Comparison of ENCODE assay signal across 33 cellular contexts in the genomic region with DNA sequence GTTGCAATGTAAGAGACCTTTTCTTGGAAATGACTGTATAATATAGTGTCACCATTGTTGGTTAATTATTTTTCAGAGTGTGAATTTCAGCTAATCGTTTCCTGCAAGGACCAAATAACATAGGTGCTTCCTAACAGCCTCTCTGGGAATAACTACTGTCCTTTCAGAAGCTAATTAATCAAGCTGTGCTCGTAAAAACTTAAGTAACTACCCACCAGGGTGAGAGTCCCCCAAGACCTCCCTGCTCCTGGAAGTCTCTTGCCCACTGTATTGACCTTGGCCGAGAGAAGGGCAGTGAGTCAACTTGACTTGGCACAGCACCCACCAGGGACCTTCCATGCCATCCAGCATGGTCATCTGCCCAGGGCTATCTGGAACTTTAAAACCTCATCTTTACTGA.
"Had no signal": no experiment of that assay in that cellular context is flagged by ENCODE, and none has a peak within 500 bp of the region (broad histone marks: within the 10 kb centered on the region; RNA-seq: fewer than 3 reads in every experiment).

No MANE protein-coding gene starts in this region.

- H3K36me3 ChIP-seq: ascending aorta, breast epithelium, cardiac muscle cell, colonic mucosa, WERI-Rb-1 had no signal

- H3K27ac ChIP-seq: ascending aorta, breast epithelium, cardiac muscle cell, colonic mucosa, WERI-Rb-1 had no signal

- DNase-seq: activated CD4-positive, alpha-beta memory T cell treated with anti-CD3 and anti-CD28 coated beads for 36 hours; activated CD4-positive, alpha-beta T cell treated with anti-CD3 and anti-CD28 coated beads for 36 hours; activated CD4-positive, alpha-beta T cell treated with anti-CD3 and anti-CD28 coated beads, Interleukin-2, amount 10 ng/mL, durations not matched to agents 24 days and 14 days; activated CD4-positive, CD25-positive, alpha-beta regulatory T cell; activated CD4-positive, CD25-positive, alpha-beta regulatory T cell treated with anti-CD3 and anti-CD28 coated beads, Interleukin-2, amount 50 U/mL, for 72 hours; activated CD8-positive, alpha-beta memory T cell treated with anti-CD3 and anti-CD28 coated beads, Interleukin-2, amount 10 ng/mL, durations not matched to agents 7 days and 5 days; activated CD8-positive, alpha-beta memory T cell treated with anti-CD3 and anti-CD28 coated beads, Interleukin-2, amount 50 U/mL, for 4 hours; activated CD8-positive, alpha-beta T cell treated with anti-CD3 and anti-CD28 coated beads, Interleukin-2, amount 10 ng/mL, durations not matched to agents 7 days and 5 days; activated effector memory CD4-positive, alpha-beta T cell treated with anti-CD3 and anti-CD28 coated beads, Interleukin-2, amount 50 U/mL, for 16 hours; activated naive CD4-positive, alpha-beta T cell treated with anti-CD3 and anti-CD28 coated beads for 36 hours; activated naive CD8-positive, alpha-beta T cell treated with anti-CD3 and anti-CD28 coated beads for 36 hours; activated naive CD8-positive, alpha-beta T cell treated with anti-CD3 and anti-CD28 coated beads, Interleukin-2, amount 50 U/mL, for 24 hours; activated T-cell treated with anti-CD3 and anti-CD28 coated beads, Interleukin-2, amount 50 U/mL, for 1 hour; activated T-cell treated with anti-CD3 and anti-CD28 coated beads, Interleukin-2, amount 50 U/mL, for 48 hours; central memory CD4-positive, alpha-beta T cell; cerebellar nuclear complex; colonic mucosa; effector CD8-positive, alpha-beta T cell; foreskin fibroblast; head of caudate nucleus; T-helper 17 cell; T1000; WERI-Rb-1 had no signal

- H3K27me3 Mint-ChIP-seq: activated CD4-positive, alpha-beta T cell treated with anti-CD3 and anti-CD28 coated beads, Interleukin-2, amount 10 ng/mL, durations not matched to agents 24 days and 14 days; T-helper 17 cell had no signal

- H3K9me3 Mint-ChIP-seq: activated CD4-positive, alpha-beta T cell treated with anti-CD3 and anti-CD28 coated beads, Interleukin-2, amount 10 ng/mL, durations not matched to agents 24 days and 14 days had no signal

- ATAC-seq: activated CD4-positive, alpha-beta T cell treated with anti-CD3 and anti-CD28 coated beads for 36 hours; activated CD8-positive, alpha-beta memory T cell treated with anti-CD3 and anti-CD28 coated beads, Interleukin-2, amount 10 ng/mL, durations not matched to agents 7 days and 5 days; activated CD8-positive, alpha-beta T cell treated with anti-CD3 and anti-CD28 coated beads, Interleukin-2, amount 10 ng/mL, durations not matched to agents 7 days and 5 days; activated naive CD8-positive, alpha-beta T cell treated with anti-CD3 and anti-CD28 coated beads, Interleukin-2, amount 50 U/mL, for 24 hours; esophagus mucosa; T-helper 17 cell had no signal

- H3K27me3 ChIP-seq: ascending aorta, breast epithelium, cardiac muscle cell, colonic mucosa had no signal

- H3K4me3 ChIP-seq: ascending aorta, breast epithelium, cardiac muscle cell, colonic mucosa had no signal

- H3K9me3 ChIP-seq: colonic mucosa had no signal

- H3K36me3 Mint-ChIP-seq: activated CD4-positive, alpha-beta memory T cell treated with anti-CD3 and anti-CD28 coated beads for 36 hours; activated CD8-positive, alpha-beta memory T cell treated with anti-CD3 and anti-CD28 coated beads, Interleukin-2, amount 10 ng/mL, durations not matched to agents 7 days and 5 days; activated naive CD4-positive, alpha-beta T cell treated with anti-CD3 and anti-CD28 coated beads, Interleukin-2, amount 50 U/mL, for 24 hours; brain had no signal

- H3K4me1 Mint-ChIP-seq: activated CD4-positive, alpha-beta T cell treated with anti-CD3 and anti-CD28 coated beads for 36 hours; activated CD4-positive, alpha-beta T cell treated with anti-CD3 and anti-CD28 coated beads, Interleukin-2, amount 10 ng/mL, durations not matched to agents 24 days and 14 days; activated CD8-positive, alpha-beta memory T cell treated with anti-CD3 and anti-CD28 coated beads, Interleukin-2, amount 10 ng/mL, durations not matched to agents 7 days and 5 days; activated naive CD4-positive, alpha-beta T cell treated with anti-CD3 and anti-CD28 coated beads, Interleukin-2, amount 50 U/mL, for 24 hours; activated naive CD8-positive, alpha-beta T cell treated with anti-CD3 and anti-CD28 coated beads for 36 hours; activated naive CD8-positive, alpha-beta T cell treated with anti-CD3 and anti-CD28 coated beads, Interleukin-2, amount 50 U/mL, for 24 hours; brain; T-helper 17 cell had no signal

- H3K4me1 ChIP-seq: ascending aorta, breast epithelium, colonic mucosa had no signal

- H3K4me3 Mint-ChIP-seq: activated CD4-positive, alpha-beta memory T cell treated with anti-CD3 and anti-CD28 coated beads for 36 hours; activated CD4-positive, alpha-beta T cell treated with anti-CD3 and anti-CD28 coated beads for 36 hours; activated CD4-positive, alpha-beta T cell treated with anti-CD3 and anti-CD28 coated beads, Interleukin-2, amount 10 ng/mL, durations not matched to agents 24 days and 14 days; activated CD8-positive, alpha-beta memory T cell treated with anti-CD3 and anti-CD28 coated beads, Interleukin-2, amount 10 ng/mL, durations not matched to agents 7 days and 5 days; activated CD8-positive, alpha-beta T cell treated with anti-CD3 and anti-CD28 coated beads, Interleukin-2, amount 10 ng/mL, durations not matched to agents 7 days and 5 days; activated naive CD4-positive, alpha-beta T cell treated with anti-CD3 and anti-CD28 coated beads for 36 hours; activated naive CD4-positive, alpha-beta T cell treated with anti-CD3 and anti-CD28 coated beads, Interleukin-2, amount 50 U/mL, for 24 hours; activated naive CD8-positive, alpha-beta T cell treated with anti-CD3 and anti-CD28 coated beads for 36 hours; activated naive CD8-positive, alpha-beta T cell treated with anti-CD3 and anti-CD28 coated beads, Interleukin-2, amount 50 U/mL, for 24 hours; activated T-helper 1 cell treated with anti-CD3 and anti-CD28 coated beads, Interleukin-12 subunit alpha, Interleukin-12 subunit beta, Interleukin-2, Interleukin-4 antibody, amounts not matched to agents 30 ng/mL and 10 ng/mL and 1 ng/mL, durations not matched to agents 14 hours and 24 hours and 36 hours; brain; T-helper 17 cell; T-helper 2 cell treated with Interferon-gamma antibody and Interleukin-4, amounts not matched to agents 5 μg/mL and 100 μg/mL, for 36 hours had no signal

- FAIRE-seq: frontal cortex had no signal

- H3K27ac Mint-ChIP-seq: activated CD4-positive, alpha-beta memory T cell treated with anti-CD3 and anti-CD28 coated beads for 36 hours; activated CD4-positive, alpha-beta T cell treated with anti-CD3 and anti-CD28 coated beads for 36 hours; activated CD4-positive, alpha-beta T cell treated with anti-CD3 and anti-CD28 coated beads, Interleukin-2, amount 10 ng/mL, durations not matched to agents 24 days and 14 days; activated CD8-positive, alpha-beta memory T cell treated with anti-CD3 and anti-CD28 coated beads, Interleukin-2, amount 10 ng/mL, durations not matched to agents 7 days and 5 days; activated CD8-positive, alpha-beta T cell treated with anti-CD3 and anti-CD28 coated beads, Interleukin-2, amount 10 ng/mL, durations not matched to agents 7 days and 5 days; activated naive CD4-positive, alpha-beta T cell treated with anti-CD3 and anti-CD28 coated beads for 36 hours; activated naive CD4-positive, alpha-beta T cell treated with anti-CD3 and anti-CD28 coated beads, Interleukin-2, amount 50 U/mL, for 24 hours; activated naive CD8-positive, alpha-beta T cell treated with anti-CD3 and anti-CD28 coated beads for 36 hours; activated naive CD8-positive, alpha-beta T cell treated with anti-CD3 and anti-CD28 coated beads, Interleukin-2, amount 50 U/mL, for 24 hours; activated T-helper 1 cell treated with anti-CD3 and anti-CD28 coated beads, Interleukin-12 subunit alpha, Interleukin-12 subunit beta, Interleukin-2, Interleukin-4 antibody, amounts not matched to agents 30 ng/mL and 10 ng/mL and 1 ng/mL, durations not matched to agents 14 hours and 24 hours and 36 hours; activated T-helper 2 cell treated with anti-CD3 and anti-CD28 coated beads, Interferon-gamma antibody, Interleukin-2, Interleukin-4, amounts not matched to agents 10 μg/mL and 5 μg/mL and 100 μg/mL, durations not matched to agents 14 hours and 24 hours and 36 hours; brain; T-helper 17 cell; T-helper 2 cell treated with Interferon-gamma antibody and Interleukin-4, amounts not matched to agents 5 μg/mL and 100 μg/mL, for 36 hours had no signal
